ENCODE assay signal across 1 cellular context in genomic region chr1:89112871-89113613, GRCh38.
TF ChIP-seq lines count a peak whose summit lies in the region.

No MANE protein-coding gene starts in this region.

TF ChIP-seq in HepG2, 621 proteins besides CTCF, POLR2A, EP300 and RAD21:
- TF ChIP-seq MAFK (conservative IDR thresholded peaks at IDR 0.05 in 1 of 2, IDR thresholded peaks at IDR 0.05 in 1 of 2; ENCODE audit: low read length in 2 of 2), result peak; percentile 79 to 92
- no peak for TF ChIP-seq UBTF (CRISPR knock-in tag; IDR thresholded peaks at IDR 0.05)
- peak; percentile 83 for TF ChIP-seq MAFF (IDR thresholded peaks at IDR 0.05; ENCODE audit: low read depth, low read length)
TF ChIP-seq in HepG2: peak in this region for 2.
